In the genomic region with DNA sequence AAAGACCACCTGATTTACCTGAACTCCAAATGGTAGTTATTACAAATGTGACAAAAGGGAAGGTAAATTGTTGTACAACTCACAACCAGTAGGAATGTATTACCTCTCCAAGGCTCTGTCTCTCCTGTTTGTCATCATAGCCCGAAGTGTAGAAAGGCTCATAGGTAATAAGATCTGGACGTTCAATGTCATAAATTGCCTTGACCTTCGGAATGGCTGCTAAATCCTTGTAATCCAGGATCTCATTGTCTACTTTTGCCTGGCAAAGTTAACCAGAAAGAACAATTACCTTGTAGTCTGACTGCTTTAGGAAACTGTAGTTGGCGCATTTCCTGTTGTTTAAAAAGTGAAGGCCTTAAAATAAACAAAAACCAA, we compare ENCODE assay signal across 9 cellular contexts.
DNase-seq lines count a peak whose midpoint lies in the region; ATAC-seq and TF ChIP-seq lines count a peak whose summit lies in the region.
"Had no signal": no experiment of that assay in that cellular context is flagged by ENCODE, and none has a peak within 500 bp of the region (broad histone marks: within the 10 kb centered on the region; RNA-seq: fewer than 3 reads in every experiment).

No MANE protein-coding gene starts in this region.

- H3K36me3 ChIP-seq in left ventricle myocardium inferior (peaks cover 49% of the 10 kb centered on the region), right atrium auricular region (peaks cover 39% of the 10 kb centered on the region), OCI-LY7 (ENCODE audit: insufficient read depth, low read length) (peaks cover 48% of the 10 kb centered on the region), neural progenitor cell (no peaks in the 10 kb centered on the region)

- no peaks in the 10 kb centered on the region for H3K27me3 Mint-ChIP-seq in neural progenitor cell (ENCODE audit: insufficient read depth, low read depth)

- no peak overlapping the region for H3K4me3 Mint-ChIP-seq in neural progenitor cell
- H3K4me3 Mint-ChIP-seq: HFFc6 had no signal

- H3K4me3 ChIP-seq in left ventricle myocardium inferior = no peak overlapping the region
- no peak overlapping the region for H3K4me3 ChIP-seq in right atrium auricular region
- no peak overlapping the region for H3K4me3 ChIP-seq in OCI-LY7 (ENCODE audit: low read depth, low read length, poor library complexity, severe bottlenecking)
- H3K4me3 ChIP-seq in neural progenitor cell = no peak overlapping the region

- H3K9ac ChIP-seq in neural progenitor cell = no peak overlapping the region

- H3K27me3 ChIP-seq in left ventricle myocardium inferior (ENCODE audit: low read depth) = no peaks in the 10 kb centered on the region
- H3K27me3 ChIP-seq in right atrium auricular region = no peaks in the 10 kb centered on the region
- no peaks in the 10 kb centered on the region for H3K27me3 ChIP-seq in neural progenitor cell

- ATAC-seq in GM21576 (IDR thresholded peaks at IDR 0.05; ENCODE audit: unreplicated experiment) (no peak), HG03025 (IDR thresholded peaks at IDR 0.05; ENCODE audit: low FRiP score, unreplicated experiment) (no peak)

- peaks cover 20% of the 10 kb centered on the region for H3K4me1 Mint-ChIP-seq in neural progenitor cell

- no peak overlapping the region for H2AFZ ChIP-seq in OCI-LY7 (ENCODE audit: low read length)
- H2AFZ ChIP-seq in neural progenitor cell (replicated peaks) = no peak overlapping the region

- POLR2A ChIA-PET in OCI-LY7 (lab: Charles Lee) = interaction anchor here (0.6 to 4.5 kb wide), 6 partner anchors 9 to 1682 kb away, joined by 3 to 35 read pairs (median 14); no protein-coding TSS in a partner anchor

- peak overlapping the region; percentile 92 for H3K27ac ChIP-seq in left ventricle myocardium inferior (replicated peaks)
- H3K27ac ChIP-seq in right atrium auricular region = peak overlapping the region in 1 of 2 donors; percentile 56
- H3K27ac ChIP-seq in OCI-LY7 (ENCODE audit: low read depth, low read length, poor library complexity, severe bottlenecking) = peak overlapping the region; percentile 39
- no peak overlapping the region for H3K27ac ChIP-seq in neural progenitor cell

- intact Hi-C loops in left ventricle myocardium inferior (cut with micrococcal nuclease) (loop anchor here (5.0 to 10.0 kb wide), 3 partner anchors 74 to 312 kb away; no protein-coding TSS in a partner anchor), OCI-LY7 (cut with micrococcal nuclease; ENCODE audit: unreplicated experiment) (loop anchor here (10.0 kb wide), 1 partner anchor 652 kb away; no protein-coding TSS in a partner anchor)

- H3K9me3 ChIP-seq in left ventricle myocardium inferior (replicated peaks) = no peaks in the 10 kb centered on the region
- no peaks in the 10 kb centered on the region for H3K9me3 ChIP-seq in right atrium auricular region
- no peaks in the 10 kb centered on the region for H3K9me3 ChIP-seq in OCI-LY7 (ENCODE audit: low read length)
- H3K9me3 ChIP-seq in neural progenitor cell (ENCODE audit: low read depth) = no peaks in the 10 kb centered on the region

- CTCF ChIA-PET in OCI-LY7 (lab: Charles Lee; ENCODE audit: unreplicated experiment) = interaction anchor here (0.6 to 1.1 kb wide), 4 partner anchors 28 to 331 kb away, joined by 3 to 7 read pairs (median 4); no protein-coding TSS in a partner anchor

- peaks cover 4% of the 10 kb centered on the region for H3F3A ChIP-seq in neural progenitor cell (ENCODE audit: low read depth)

- peaks cover 11% of the 10 kb centered on the region for H3K36me3 Mint-ChIP-seq in neural progenitor cell

- peaks cover 7% of the 10 kb centered on the region; the same call in 1 of the 2 replicates for H3K79me2 ChIP-seq in OCI-LY7 (ENCODE audit: insufficient read depth, low read depth, low read length)
- H3K79me2 ChIP-seq in neural progenitor cell (ENCODE audit: low read depth) = no peaks in the 10 kb centered on the region

- H3K27ac Mint-ChIP-seq in neural progenitor cell = no peak overlapping the region
- H3K27ac Mint-ChIP-seq: HFFc6 had no signal

- no TSS peak for BruUV-seq in OCI-LY7 (replicated peaks; lab: Mats Ljungman, UMichigan)

- H3K9me2 ChIP-seq in OCI-LY7 (ENCODE audit: insufficient read depth, low read length) = no peaks in the 10 kb centered on the region

- H3K4me2 ChIP-seq in OCI-LY7 (ENCODE audit: low read length) = no peak overlapping the region
- no peak overlapping the region for H3K4me2 ChIP-seq in neural progenitor cell

- H4K20me1 ChIP-seq in OCI-LY7 (ENCODE audit: insufficient read depth, low read length) (peaks cover 6% of the 10 kb centered on the region; the same call in 1 of the 2 replicates), neural progenitor cell (ENCODE audit: low read depth) (peaks cover 12% of the 10 kb centered on the region)

- H3K4me1 ChIP-seq in left ventricle myocardium inferior (peaks cover 77% of the 10 kb centered on the region), right atrium auricular region (peaks cover 0 to 16% of the 10 kb centered on the region in 2 donors), OCI-LY7 (ENCODE audit: insufficient read depth, low read length, poor library complexity, severe bottlenecking) (peaks cover 27% of the 10 kb centered on the region), neural progenitor cell (no peaks in the 10 kb centered on the region)

- no peaks in the 10 kb centered on the region for H3K9me3 Mint-ChIP-seq in neural progenitor cell
- H3K9me3 Mint-ChIP-seq: HFFc6 had no signal

- DNase-seq in left ventricle myocardium inferior (no peak), right atrium auricular region (ENCODE audit: low spot score) (no peak), OCI-LY7 (ENCODE audit: low spot score) (no peak), left kidney (ENCODE audit: low read depth, low spot score) (peak; percentile 47), neural progenitor cell (ENCODE audit: low spot score) (no peak)
- DNase-seq: amniotic stem cell, HFFc6 had no signal

- TF ChIP-seq CTCF in left ventricle myocardium inferior (IDR thresholded peaks at IDR 0.05; ENCODE audit: borderline replicate concordance) (no peak), right atrium auricular region (IDR thresholded peaks at IDR 0.05) (no peak), OCI-LY7 (conservative IDR thresholded peaks at IDR 0.05; ENCODE audit: low read length) (no peak), neural progenitor cell (IDR thresholded peaks at IDR 0.05) (no peak)
